Comparison of ENCODE assay signal across 11 cellular contexts in genomic region chr10:22651276-22651980, GRCh38.
DNase-seq lines count a peak whose midpoint lies in the region; ATAC-seq lines count a peak whose summit lies in the region.
"Had no signal": no experiment of that assay in that cellular context is flagged by ENCODE, and none has a peak within 500 bp of the region (broad histone marks: within the 10 kb centered on the region; RNA-seq: fewer than 3 reads in every experiment).

No MANE protein-coding gene starts in this region.

- peaks cover 56% of the 10 kb centered on the region for H3K36me3 Mint-ChIP-seq in activated naive CD8-positive, alpha-beta T cell treated with anti-CD3 and anti-CD28 coated beads for 36 hours

- peaks cover 95% of the 10 kb centered on the region for H3K4me1 Mint-ChIP-seq in activated naive CD8-positive, alpha-beta T cell treated with anti-CD3 and anti-CD28 coated beads for 36 hours

- H3K9me3 Mint-ChIP-seq in activated naive CD8-positive, alpha-beta T cell treated with anti-CD3 and anti-CD28 coated beads for 36 hours: peaks cover 2% of the 10 kb centered on the region

- H3K4me3 Mint-ChIP-seq in activated naive CD8-positive, alpha-beta T cell treated with anti-CD3 and anti-CD28 coated beads for 36 hours: peak overlapping the region; percentile 80

- no peaks in the 10 kb centered on the region for H3K27me3 Mint-ChIP-seq in activated naive CD8-positive, alpha-beta T cell treated with anti-CD3 and anti-CD28 coated beads for 36 hours

- H3K27ac Mint-ChIP-seq in activated naive CD8-positive, alpha-beta T cell treated with anti-CD3 and anti-CD28 coated beads for 36 hours: peak overlapping the region; percentile 99

- ATAC-seq in GM18868 (IDR thresholded peaks at IDR 0.05; ENCODE audit: unreplicated experiment) (peak; percentile 36), HG03175 (IDR thresholded peaks at IDR 0.05; ENCODE audit: unreplicated experiment) (peak; percentile 43), GM18907 (IDR thresholded peaks at IDR 0.05; ENCODE audit: unreplicated experiment) (no peak)

- DNase-seq in activated naive CD8-positive, alpha-beta T cell treated with anti-CD3 and anti-CD28 coated beads for 36 hours: peak; percentile 64
- DNase-seq in stimulated activated CD8-positive, alpha-beta memory T cell treated with anti-CD3 and anti-CD28 coated beads, Interleukin-4, amount 100 ng/mL, for 24 hours (ENCODE audit: low read depth): peak; percentile 58
- DNase-seq in SHP77 (lab: John Stamatoyannopoulos, UW) (no peak), NCI-H2227 (lab: John Stamatoyannopoulos, UW; ENCODE audit: unreplicated experiment) (no peak), HPDE6-E6E7 (ENCODE audit: extremely low spot score) (no peak)
- DNase-seq: cerebellar nuclear complex, DND-41, NCI-H1048 had no signal

Comparison
In these comparisons a context has a peak if more than half of its experiments do, and no peak if none do; other contexts are left out.
1. DNase-seq: peak in activated naive CD8-positive, alpha-beta T cell treated with anti-CD3 and anti-CD28 coated beads for 36 hours (single experiment) and stimulated activated CD8-positive, alpha-beta memory T cell treated with anti-CD3 and anti-CD28 coated beads, Interleukin-4, amount 100 ng/mL, for 24 hours (single experiment); none in SHP77 (0 of 2), NCI-H2227 (single experiment) and HPDE6-E6E7 (single experiment).